9 cellular contexts compared by ENCODE assay signal in the genomic region with DNA sequence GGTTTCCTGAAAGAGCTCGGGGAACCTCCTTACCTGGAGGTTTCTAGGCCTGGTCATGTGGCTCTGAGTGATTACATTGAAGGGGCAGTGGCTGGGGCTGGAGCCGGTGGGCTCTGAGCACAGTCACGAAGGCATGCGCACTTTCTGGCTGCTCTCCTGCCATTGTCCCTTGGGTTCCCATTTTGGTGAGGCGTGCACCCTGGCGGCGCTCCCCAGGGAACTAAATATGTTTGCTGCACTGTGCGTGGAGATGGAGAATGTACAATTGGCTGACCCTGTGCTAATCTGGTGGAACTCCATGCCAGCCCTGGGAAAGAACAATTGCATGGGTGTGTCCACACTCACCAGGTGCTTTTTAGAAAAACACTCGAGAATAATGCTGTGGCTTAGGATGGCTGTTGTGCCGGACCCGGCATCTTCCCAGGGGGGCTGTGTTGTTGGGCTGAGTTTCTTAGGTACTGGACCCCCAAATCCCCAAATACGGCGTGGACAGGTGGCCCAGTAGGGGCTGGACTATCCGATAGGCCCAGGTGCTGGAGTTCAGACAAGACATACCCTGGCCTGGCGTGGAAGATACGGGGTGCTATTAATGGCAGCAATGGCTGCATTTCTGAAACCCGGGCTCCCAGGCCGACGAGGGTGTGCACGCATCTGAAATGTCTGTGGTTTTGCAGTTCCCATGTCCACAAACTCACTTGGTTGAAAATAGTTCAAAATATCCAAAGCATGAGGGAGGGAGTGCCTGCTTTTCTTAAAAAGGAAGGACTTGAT.
DNase-seq lines count a peak whose midpoint lies in the region; ATAC-seq and TF ChIP-seq lines count a peak whose summit lies in the region.
"Had no signal": no experiment of that assay in that cellular context is flagged by ENCODE, and none has a peak within 500 bp of the region (broad histone marks: within the 10 kb centered on the region; RNA-seq: fewer than 3 reads in every experiment).

No MANE protein-coding gene starts in this region.

- H3K27me3 ChIP-seq in H7 (ENCODE audit: control insufficient read depth, insufficient read depth, low read length) (no peaks in the 10 kb centered on the region), left ventricle myocardium inferior (ENCODE audit: low read depth) (no peaks in the 10 kb centered on the region)

- intact Hi-C loops in left ventricle myocardium inferior (cut with micrococcal nuclease), result no loop called here

- no peaks in the 10 kb centered on the region for H3K9me3 ChIP-seq in left ventricle myocardium inferior (replicated peaks)

- ATAC-seq in GM18861 (IDR thresholded peaks at IDR 0.05; ENCODE audit: unreplicated experiment), result no peak

- H3K27ac ChIP-seq in RWPE1 (peak overlapping the region; percentile 73), left ventricle myocardium inferior (replicated peaks) (peak overlapping the region; percentile 98), skin epidermis (peak overlapping the region in 18 of 21 experiments; percentile 4 to 98 (median 88))

- no peak for TF ChIP-seq CTCF in RWPE1 (conservative IDR thresholded peaks at IDR 0.05; ENCODE audit: low read depth)
- no peak for TF ChIP-seq CTCF in left ventricle myocardium inferior (IDR thresholded peaks at IDR 0.05; ENCODE audit: borderline replicate concordance)

- POLR2A ChIA-PET in RWPE1 (lab: Yijun Ruan, JAX; ENCODE audit: low non-redundant PET), result no interaction called here

- DNase-seq in H7 (peak; percentile 37), RWPE1 (ENCODE audit: low spot score) (no peak), left ventricle myocardium inferior (no peak), KG1 (lab: John Stamatoyannopoulos, UW) (no peak), HuH-7 (ENCODE audit: low spot score) (no peak), CD1c-positive myeloid dendritic cell (ENCODE audit: extremely low spot score) (no peak)
- DNase-seq: activated CD8-positive, alpha-beta memory T cell treated with anti-CD3 and anti-CD28 coated beads, Interleukin-2, amount 50 U/mL, for 48 hours had no signal

- H3K36me3 ChIP-seq in H7 (replicated peaks; ENCODE audit: control insufficient read depth, insufficient read depth, low read length) (no peaks in the 10 kb centered on the region), left ventricle myocardium inferior (no peaks in the 10 kb centered on the region)

- CTCF ChIA-PET in RWPE1 (lab: Yijun Ruan, JAX), result no interaction called here

- H3K4me3 ChIP-seq in H7 (ENCODE audit: insufficient read depth, low read depth, low read length) (no peak overlapping the region), left ventricle myocardium inferior (no peak overlapping the region), skin epidermis (no peak overlapping the region)

- peaks cover 81% of the 10 kb centered on the region for H3K4me1 ChIP-seq in left ventricle myocardium inferior
